ENCODE assay signal across 1 cellular context in the genomic region with DNA sequence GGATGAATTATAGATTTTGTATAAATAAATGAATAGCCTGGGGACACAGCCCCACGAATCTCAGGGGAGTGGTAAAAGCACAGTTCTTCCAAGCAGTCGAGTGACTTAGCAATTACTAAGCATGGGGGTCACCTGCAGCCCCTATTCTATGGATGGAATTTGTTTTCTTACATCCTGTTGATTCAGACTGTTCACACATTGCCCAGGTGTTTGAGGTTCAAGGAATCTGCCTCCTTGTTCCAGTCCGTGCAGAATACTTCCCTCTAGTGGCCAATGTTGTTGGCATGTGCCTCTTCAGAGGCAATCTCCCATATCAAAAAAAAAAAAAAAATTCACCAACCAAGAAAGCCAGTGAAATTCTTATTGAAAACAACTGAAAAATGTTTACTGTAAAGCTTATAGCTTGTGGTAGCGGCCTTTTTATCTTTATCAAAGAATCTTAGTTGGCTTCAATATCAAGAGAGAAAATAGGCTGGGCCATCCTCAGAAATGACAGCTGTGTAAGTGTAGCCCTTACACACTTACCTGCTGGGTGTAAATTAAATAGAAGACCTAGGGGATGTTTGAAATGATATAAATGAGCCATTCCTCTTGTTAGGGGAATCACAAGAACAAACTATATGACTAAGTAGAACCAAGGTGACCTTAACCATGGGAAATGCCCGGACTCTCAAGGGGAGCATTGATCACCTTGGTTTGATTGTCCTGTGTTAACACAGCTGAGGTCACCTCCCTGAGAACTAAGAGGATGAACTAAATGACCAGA.
TF ChIP-seq lines count a peak whose summit lies in the region.

No MANE protein-coding gene starts in this region.

TF ChIP-seq in GM12878, 131 proteins besides CTCF, POLR2A, EP300 and RAD21 (continued from another document):
- TF ChIP-seq, protein P1, sequence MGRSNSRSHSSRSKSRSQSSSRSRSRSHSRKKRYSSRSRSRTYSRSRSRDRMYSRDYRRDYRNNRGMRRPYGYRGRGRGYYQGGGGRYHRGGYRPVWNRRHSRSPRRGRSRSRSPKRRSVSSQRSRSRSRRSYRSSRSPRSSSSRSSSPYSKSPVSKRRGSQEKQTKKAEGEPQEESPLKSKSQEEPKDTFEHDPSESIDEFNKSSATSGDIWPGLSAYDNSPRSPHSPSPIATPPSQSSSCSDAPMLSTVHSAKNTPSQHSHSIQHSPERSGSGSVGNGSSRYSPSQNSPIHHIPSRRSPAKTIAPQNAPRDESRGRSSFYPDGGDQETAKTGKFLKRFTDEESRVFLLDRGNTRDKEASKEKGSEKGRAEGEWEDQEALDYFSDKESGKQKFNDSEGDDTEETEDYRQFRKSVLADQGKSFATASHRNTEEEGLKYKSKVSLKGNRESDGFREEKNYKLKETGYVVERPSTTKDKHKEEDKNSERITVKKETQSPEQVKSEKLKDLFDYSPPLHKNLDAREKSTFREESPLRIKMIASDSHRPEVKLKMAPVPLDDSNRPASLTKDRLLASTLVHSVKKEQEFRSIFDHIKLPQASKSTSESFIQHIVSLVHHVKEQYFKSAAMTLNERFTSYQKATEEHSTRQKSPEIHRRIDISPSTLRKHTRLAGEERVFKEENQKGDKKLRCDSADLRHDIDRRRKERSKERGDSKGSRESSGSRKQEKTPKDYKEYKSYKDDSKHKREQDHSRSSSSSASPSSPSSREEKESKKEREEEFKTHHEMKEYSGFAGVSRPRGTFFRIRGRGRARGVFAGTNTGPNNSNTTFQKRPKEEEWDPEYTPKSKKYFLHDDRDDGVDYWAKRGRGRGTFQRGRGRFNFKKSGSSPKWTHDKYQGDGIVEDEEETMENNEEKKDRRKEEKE (IDR thresholded peaks at IDR 0.05): no peak
- TF ChIP-seq ZSCAN29 (IDR thresholded peaks at IDR 0.05): no peak
- TF ChIP-seq MEF2B (IDR thresholded peaks at IDR 0.05; ENCODE audit: partially characterized antibody, poor library complexity, severe bottlenecking): no peak
- TF ChIP-seq SMC3 (IDR thresholded peaks at IDR 0.05; ENCODE audit: borderline replicate concordance, low read length): peak; percentile 80
- no peak for TF ChIP-seq YBX1 (IDR thresholded peaks at IDR 0.05)
- no peak for TF ChIP-seq CBX3 (IDR thresholded peaks at IDR 0.05; ENCODE audit: borderline replicate concordance, low read depth)
- TF ChIP-seq BHLHE40 (IDR thresholded peaks at IDR 0.05; ENCODE audit: borderline replicate concordance in 1 of 2, low read depth in 2 of 2, low read length in 1 of 2): peak; percentile 12 to 47; a peak in 2 of 4 replicates
- 0 out of 2 replicates have a peak, but pooled peaks have one; percentile 45 for TF ChIP-seq YY1 (IDR thresholded peaks at IDR 0.05; ENCODE audit: low read depth, low read length)
- TF ChIP-seq TARDBP (IDR thresholded peaks at IDR 0.05; ENCODE audit: borderline replicate concordance): no peak
- TF ChIP-seq RB1 (IDR thresholded peaks at IDR 0.05; ENCODE audit: borderline replicate concordance): no peak
- no peak for TF ChIP-seq SIX5 (IDR thresholded peaks at IDR 0.05; ENCODE audit: low read depth, low read length, severe bottlenecking)
- TF ChIP-seq RBBP5 (conservative IDR thresholded peaks at IDR 0.05): no peak
- TF ChIP-seq NR2F1 (conservative IDR thresholded peaks at IDR 0.05): no peak
